In the genomic region with DNA sequence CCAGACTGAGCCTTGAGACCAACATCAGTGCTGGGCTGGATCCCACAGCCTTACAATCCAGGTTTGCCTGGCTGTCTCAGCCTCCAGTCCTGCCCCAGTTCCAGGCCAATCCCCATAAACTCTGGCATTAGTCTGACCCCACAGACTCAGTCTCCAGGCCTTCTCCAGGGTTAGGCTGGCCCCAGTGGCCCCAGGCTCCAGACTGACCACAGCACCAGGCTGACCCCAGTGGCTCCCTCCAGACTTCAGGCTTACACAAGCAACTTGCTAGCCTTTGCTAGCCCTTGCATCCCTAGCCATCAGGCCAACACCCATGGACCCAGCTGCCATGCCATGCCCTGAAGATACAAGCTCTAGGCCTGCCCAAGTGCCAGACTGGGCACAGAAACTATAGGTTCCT, we compare ENCODE assay signal across 21 cellular contexts.
"Had no signal": no experiment of that assay in that cellular context is flagged by ENCODE, and none has a peak within 500 bp of the region (broad histone marks: within the 10 kb centered on the region; RNA-seq: fewer than 3 reads in every experiment).

No MANE protein-coding gene starts in this region.

- DNase-seq: cerebellar nuclear complex; colonic mucosa; dermis blood vessel endothelial cell; effector CD8-positive, alpha-beta T cell; foreskin melanocyte; head of caudate nucleus; left colon; left ventricle myocardium superior; mesenchymal stem cell; midbrain; occipital lobe; psoas muscle; retina; tibial artery had no signal

- H3K27me3 ChIP-seq: colonic mucosa, hepatocyte, neural progenitor cell, right lobe of liver, tibial artery had no signal

- H3K27me3 Mint-ChIP-seq: natural killer cell treated with Interleukin-12 subunit alpha and Interleukin-12 subunit beta and Interleukin-15 and Interleukin-18, amount 100 ng/mL, for 72 hours; stimulated activated naive CD8-positive, alpha-beta T cell treated with anti-CD3 and anti-CD28 coated beads, Interleukin-15, Interleukin-2, amounts not matched to agents 100 ng/mL and 50 ng/mL, for 24 hours had no signal

- H3K27ac ChIP-seq: colonic mucosa, hepatocyte, neural progenitor cell, parathyroid adenoma, psoas muscle, right lobe of liver, tibial artery had no signal

- H2AFZ ChIP-seq: hepatocyte, neural progenitor cell, parathyroid adenoma had no signal

- H3K9ac ChIP-seq: neural progenitor cell, parathyroid adenoma had no signal

- H3K4me3 ChIP-seq: colonic mucosa, hepatocyte, lung, neural progenitor cell, psoas muscle, right lobe of liver, tibial artery had no signal

- H3K9me3 Mint-ChIP-seq: neural progenitor cell had no signal

- ATAC-seq: left colon, left ventricle myocardium superior, psoas muscle had no signal

- H3K9me3 ChIP-seq: colonic mucosa, right lobe of liver, tibial artery had no signal

- H3K27ac Mint-ChIP-seq: natural killer cell treated with Interleukin-12 subunit alpha and Interleukin-12 subunit beta and Interleukin-15 and Interleukin-18, amount 100 ng/mL, for 72 hours; neural progenitor cell; stimulated activated naive CD8-positive, alpha-beta T cell treated with anti-CD3 and anti-CD28 coated beads, Interleukin-15, Interleukin-2, amounts not matched to agents 100 ng/mL and 50 ng/mL, for 24 hours had no signal

- H3K36me3 Mint-ChIP-seq: natural killer cell treated with Interleukin-12 subunit alpha and Interleukin-12 subunit beta and Interleukin-15 and Interleukin-18, amount 100 ng/mL, for 72 hours; neural progenitor cell had no signal

- H3K36me3 ChIP-seq: colonic mucosa, neural progenitor cell, right lobe of liver, tibial artery had no signal

- H3K4me1 ChIP-seq: colonic mucosa, neural progenitor cell, parathyroid adenoma, psoas muscle, right lobe of liver, tibial artery had no signal

- H3K4me3 Mint-ChIP-seq: natural killer cell treated with Interleukin-12 subunit alpha and Interleukin-12 subunit beta and Interleukin-15 and Interleukin-18, amount 100 ng/mL, for 72 hours; neural progenitor cell; stimulated activated naive CD8-positive, alpha-beta T cell treated with anti-CD3 and anti-CD28 coated beads, Interleukin-15, Interleukin-2, amounts not matched to agents 100 ng/mL and 50 ng/mL, for 24 hours had no signal

- H3K4me1 Mint-ChIP-seq: neural progenitor cell had no signal

- H3K79me2 ChIP-seq: hepatocyte, parathyroid adenoma had no signal

- H3K4me2 ChIP-seq: hepatocyte, neural progenitor cell had no signal
